ENCODE assay signal across 1 cellular context in the genomic region with DNA sequence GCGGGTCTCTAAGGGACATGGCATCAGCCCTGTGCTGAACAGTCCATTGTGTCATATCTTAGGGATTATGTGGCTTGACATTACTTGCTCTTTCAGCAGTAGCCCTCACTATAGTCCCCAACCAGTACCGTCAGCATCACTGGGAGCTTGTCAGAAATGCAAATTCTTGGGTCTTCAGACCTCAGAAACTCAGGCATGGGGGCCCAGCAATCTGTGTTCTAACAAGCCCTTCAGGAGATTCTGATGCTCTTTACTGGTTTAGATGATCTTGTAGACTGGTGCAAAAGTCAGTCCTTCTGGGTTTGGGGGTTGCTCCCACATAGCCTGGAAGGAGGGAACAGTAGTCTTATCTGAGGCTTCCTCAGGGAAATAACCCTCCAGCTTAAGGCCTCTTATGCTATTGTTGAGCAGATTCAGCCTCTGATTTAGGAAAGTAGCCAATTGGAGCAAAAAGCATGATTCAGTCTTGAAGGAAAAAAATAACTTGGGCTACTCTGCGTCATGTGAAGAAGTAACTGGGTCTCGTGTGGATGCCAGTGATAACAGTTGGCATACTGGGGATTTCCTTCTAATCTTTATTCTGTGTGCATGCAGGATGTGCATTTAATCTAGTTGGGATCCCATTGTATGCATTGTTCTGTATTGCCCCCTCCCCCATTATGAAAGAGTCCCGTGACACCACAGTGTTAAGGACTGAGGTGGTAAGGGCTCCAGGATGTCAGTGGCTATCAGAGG.
TF ChIP-seq lines count a peak whose summit lies in the region.

No MANE protein-coding gene starts in this region.

TF ChIP-seq in SK-N-SH, 30 proteins besides CTCF, POLR2A, EP300 and RAD21 (continued from another document):
- TF ChIP-seq, protein P1, sequence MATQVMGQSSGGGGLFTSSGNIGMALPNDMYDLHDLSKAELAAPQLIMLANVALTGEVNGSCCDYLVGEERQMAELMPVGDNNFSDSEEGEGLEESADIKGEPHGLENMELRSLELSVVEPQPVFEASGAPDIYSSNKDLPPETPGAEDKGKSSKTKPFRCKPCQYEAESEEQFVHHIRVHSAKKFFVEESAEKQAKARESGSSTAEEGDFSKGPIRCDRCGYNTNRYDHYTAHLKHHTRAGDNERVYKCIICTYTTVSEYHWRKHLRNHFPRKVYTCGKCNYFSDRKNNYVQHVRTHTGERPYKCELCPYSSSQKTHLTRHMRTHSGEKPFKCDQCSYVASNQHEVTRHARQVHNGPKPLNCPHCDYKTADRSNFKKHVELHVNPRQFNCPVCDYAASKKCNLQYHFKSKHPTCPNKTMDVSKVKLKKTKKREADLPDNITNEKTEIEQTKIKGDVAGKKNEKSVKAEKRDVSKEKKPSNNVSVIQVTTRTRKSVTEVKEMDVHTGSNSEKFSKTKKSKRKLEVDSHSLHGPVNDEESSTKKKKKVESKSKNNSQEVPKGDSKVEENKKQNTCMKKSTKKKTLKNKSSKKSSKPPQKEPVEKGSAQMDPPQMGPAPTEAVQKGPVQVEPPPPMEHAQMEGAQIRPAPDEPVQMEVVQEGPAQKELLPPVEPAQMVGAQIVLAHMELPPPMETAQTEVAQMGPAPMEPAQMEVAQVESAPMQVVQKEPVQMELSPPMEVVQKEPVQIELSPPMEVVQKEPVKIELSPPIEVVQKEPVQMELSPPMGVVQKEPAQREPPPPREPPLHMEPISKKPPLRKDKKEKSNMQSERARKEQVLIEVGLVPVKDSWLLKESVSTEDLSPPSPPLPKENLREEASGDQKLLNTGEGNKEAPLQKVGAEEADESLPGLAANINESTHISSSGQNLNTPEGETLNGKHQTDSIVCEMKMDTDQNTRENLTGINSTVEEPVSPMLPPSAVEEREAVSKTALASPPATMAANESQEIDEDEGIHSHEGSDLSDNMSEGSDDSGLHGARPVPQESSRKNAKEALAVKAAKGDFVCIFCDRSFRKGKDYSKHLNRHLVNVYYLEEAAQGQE (IDR thresholded peaks at IDR 0.05; ENCODE audit: low read depth, low read length): no peak
TF ChIP-seq in SK-N-SH: peak in this region for 1.
